In the genomic region with DNA sequence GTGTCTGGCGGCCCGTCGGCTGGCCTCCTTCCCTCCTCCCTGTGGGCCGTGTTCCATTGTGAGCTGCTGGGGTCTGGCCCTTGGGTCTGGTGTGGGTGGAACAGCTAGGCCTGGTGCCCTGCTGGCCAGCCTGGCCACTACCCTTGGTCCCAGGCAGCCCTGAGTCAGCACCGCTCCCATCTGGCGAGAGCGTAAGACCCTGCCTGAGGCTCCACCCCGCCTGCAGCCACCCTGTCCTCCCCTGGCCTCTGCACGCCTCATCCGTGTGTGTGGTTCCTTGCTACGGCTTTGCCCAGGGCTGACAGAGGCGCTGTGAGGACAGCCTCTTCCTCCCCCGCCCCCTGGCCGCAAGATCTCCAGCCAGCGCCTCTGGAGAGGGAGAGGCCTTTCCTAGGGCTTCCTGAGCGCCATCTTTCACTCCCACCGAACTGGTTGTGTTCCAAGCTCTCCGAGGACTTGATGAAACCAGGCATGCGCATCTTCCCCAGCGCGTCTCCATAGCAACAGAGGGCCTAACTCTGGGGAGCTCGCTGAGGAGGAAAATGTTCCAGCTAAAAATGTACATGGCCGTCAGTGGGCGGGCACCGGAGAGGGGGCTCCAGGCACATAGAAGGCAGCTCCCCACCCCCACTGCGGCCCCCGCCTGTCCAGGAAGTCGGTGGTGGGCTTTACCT, we compare ENCODE assay signal across 8 cellular contexts.
DNase-seq lines count a peak whose midpoint lies in the region; ATAC-seq and TF ChIP-seq lines count a peak whose summit lies in the region.

No MANE protein-coding gene starts in this region.

- TF ChIP-seq CTCF in HEK293 (tag by site-specific recombination; IDR thresholded peaks at IDR 0.05), result no peak
- TF ChIP-seq CTCF in fibroblast of pulmonary artery (IDR thresholded peaks at IDR 0.05; ENCODE audit: low read length, missing control alignments), result peak; percentile 24

- DNase-seq in SK-N-DZ (ENCODE audit: low spot score) (peak; percentile 91), fibroblast of pulmonary artery (ENCODE audit: low read depth) (peak; percentile 99), non-pigmented ciliary epithelial cell (ENCODE audit: low read depth) (peak; percentile 79), NCI-H1694 (lab: John Stamatoyannopoulos, UW) (no peak), NCI-H69 (lab: John Stamatoyannopoulos, UW) (no peak)
- DNase-seq in central memory CD4-positive, alpha-beta T cell, result no peak

- no peaks in the 10 kb centered on the region for H3K36me3 ChIP-seq in HEK293 (ENCODE audit: control insufficient read depth in 2 of 2, insufficient read depth in 1 of 2, low read length in 2 of 2)

- POLR2A ChIA-PET in HEK293 (lab: Yijun Ruan, JAX), result interaction anchor here (1.4 kb wide), 1 partner anchor 28 kb away, joined by 3 read pairs; no protein-coding TSS in a partner anchor

- H3K9me3 ChIP-seq in HEK293 (ENCODE audit: control insufficient read depth, insufficient read depth, low read depth, low read length), result no peaks in the 10 kb centered on the region

- CTCF ChIA-PET in HEK293 (lab: Yijun Ruan, JAX), result no interaction called here

- no peak for ATAC-seq in GM18498 (IDR thresholded peaks at IDR 0.05; ENCODE audit: unreplicated experiment)

- no peak overlapping the region for H3K27ac ChIP-seq in HEK293 (ENCODE audit: extremely low read depth, low read depth, low read length)

- no peak overlapping the region for H3K4me3 ChIP-seq in HEK293 (ENCODE audit: low read depth, low read length)
- H3K4me3 ChIP-seq in fibroblast of pulmonary artery (replicated peaks; ENCODE audit: low read depth, low read length), result no peak overlapping the region

- peaks cover 7% of the 10 kb centered on the region; the same call in 1 of the 2 replicates for H3K4me1 ChIP-seq in HEK293 (ENCODE audit: control insufficient read depth, insufficient read depth, low read length)

TF ChIP-seq in HEK293, 187 proteins besides CTCF, POLR2A, EP300 and RAD21:
- TF ChIP-seq ZNF529 (tag by site-specific recombination; IDR thresholded peaks at IDR 0.05; ENCODE audit: insufficient replicate concordance) (no peak), ZBTB7A (tag by site-specific recombination; IDR thresholded peaks at IDR 0.05; ENCODE audit: low read depth) (no peak)
- TF ChIP-seq, protein P1, sequence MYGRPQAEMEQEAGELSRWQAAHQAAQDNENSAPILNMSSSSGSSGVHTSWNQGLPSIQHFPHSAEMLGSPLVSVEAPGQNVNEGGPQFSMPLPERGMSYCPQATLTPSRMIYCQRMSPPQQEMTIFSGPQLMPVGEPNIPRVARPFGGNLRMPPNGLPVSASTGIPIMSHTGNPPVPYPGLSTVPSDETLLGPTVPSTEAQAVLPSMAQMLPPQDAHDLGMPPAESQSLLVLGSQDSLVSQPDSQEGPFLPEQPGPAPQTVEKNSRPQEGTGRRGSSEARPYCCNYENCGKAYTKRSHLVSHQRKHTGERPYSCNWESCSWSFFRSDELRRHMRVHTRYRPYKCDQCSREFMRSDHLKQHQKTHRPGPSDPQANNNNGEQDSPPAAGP (tag by site-specific recombination; IDR thresholded peaks at IDR 0.05), result peak; percentile 32; the same call in 1 of the 2 replicates

Comparison
In these comparisons a context has a peak if more than half of its experiments do, and no peak if none do; other contexts are left out.
1. DNase-seq: peak in SK-N-DZ (single experiment), fibroblast of pulmonary artery (single experiment) and non-pigmented ciliary epithelial cell (single experiment); none in central memory CD4-positive, alpha-beta T cell (single experiment), NCI-H1694 (single experiment) and NCI-H69 (single experiment).